ENCODE assay signal across 1 cellular context in genomic region chr6:4021133-4021861, GRCh38.
TF ChIP-seq lines count a peak whose summit lies in the region.

No MANE protein-coding gene starts in this region.

TF ChIP-seq in K562, 482 proteins besides CTCF, POLR2A, EP300 and RAD21 (continued from another document and continues in another):
- TF ChIP-seq MBD1 (CRISPR knock-in tag; IDR thresholded peaks at IDR 0.05) (no peak), ZNF592 (IDR thresholded peaks at IDR 0.05) (no peak), SIN3A (IDR thresholded peaks at IDR 0.05; ENCODE audit: borderline replicate concordance in 2 of 2, control insufficient read depth in 1 of 2, low read depth in 2 of 2, low read length in 2 of 2) (peak; percentile 9 to 61; a peak in 1 of 4 replicates), SP1 (CRISPR knock-in tag; IDR thresholded peaks at IDR 0.05) (peak; percentile 84), TEAD4 (IDR thresholded peaks at IDR 0.05; ENCODE audit: low read length) (peak; percentile 47; the same call in 1 of the 2 replicates), TEAD4 (CRISPR knock-in tag; IDR thresholded peaks at IDR 0.05; ENCODE audit: borderline replicate concordance) (peak; percentile 82; the same call in 1 of the 2 replicates), ETV5 (CRISPR knock-in tag; IDR thresholded peaks at IDR 0.05; ENCODE audit: low read depth) (peak; percentile 80), ZNF518B (CRISPR knock-in tag; IDR thresholded peaks at IDR 0.05) (no peak), BDP1 (IDR thresholded peaks at IDR 0.05; ENCODE audit: insufficient read depth, insufficient read length) (no peak), RBM25 (IDR thresholded peaks at IDR 0.05; ENCODE audit: low read depth, low read length, severe bottlenecking) (no peak), TSHZ1 (CRISPR knock-in tag; IDR thresholded peaks at IDR 0.05) (no peak), POLR3A (IDR thresholded peaks at IDR 0.05; ENCODE audit: borderline replicate concordance, extremely low read depth, insufficient read depth, insufficient read length) (no peak), ETV6 (IDR thresholded peaks at IDR 0.05; ENCODE audit: borderline replicate concordance in 1 of 2, low read depth in 2 of 2, low read length in 1 of 2) (peak in 1 of 2 experiments; percentile 89; a peak in 1 of 4 replicates), ETV6 (CRISPR knock-in tag; IDR thresholded peaks at IDR 0.05; ENCODE audit: borderline replicate concordance) (no peak), GATAD2A (IDR thresholded peaks at IDR 0.05) (0 out of 2 replicates have a peak, but pooled peaks have one; percentile 51), JUND (IDR thresholded peaks at IDR 0.05; ENCODE audit: borderline replicate concordance, low read depth, low read length) (0 out of 2 replicates have a peak, but pooled peaks have one; percentile 52), JUND (tag; IDR thresholded peaks at IDR 0.05; ENCODE audit: borderline replicate concordance, low read depth, low read length) (peak; percentile 58; the same call in 1 of the 3 replicates), FOXK2 (conservative IDR thresholded peaks at IDR 0.05 in 1 of 2, IDR thresholded peaks at IDR 0.05 in 1 of 2; ENCODE audit: low read depth in 2 of 2) (peak; percentile 56 to 72; a peak in 3 of 4 replicates), SIN3B (IDR thresholded peaks at IDR 0.05; ENCODE audit: low read depth) (peak; percentile 47; the same call in 1 of the 2 replicates), SMARCC2 (IDR thresholded peaks at IDR 0.05; ENCODE audit: low read depth) (peak; percentile 71), KDM5B (IDR thresholded peaks at IDR 0.05; ENCODE audit: insufficient replicate concordance, low read depth, low read length) (peak; percentile 89), ARNT (IDR thresholded peaks at IDR 0.05) (0 out of 4 replicates have a peak, but pooled peaks of 1 of the 2 experiments have one; percentile 8), YBX1 (IDR thresholded peaks at IDR 0.05) (no peak), SAP30 (IDR thresholded peaks at IDR 0.05; ENCODE audit: borderline replicate concordance, insufficient read depth, low read depth, low read length, poor library complexity, severe bottlenecking) (no peak)
- TF ChIP-seq, protein P1, sequence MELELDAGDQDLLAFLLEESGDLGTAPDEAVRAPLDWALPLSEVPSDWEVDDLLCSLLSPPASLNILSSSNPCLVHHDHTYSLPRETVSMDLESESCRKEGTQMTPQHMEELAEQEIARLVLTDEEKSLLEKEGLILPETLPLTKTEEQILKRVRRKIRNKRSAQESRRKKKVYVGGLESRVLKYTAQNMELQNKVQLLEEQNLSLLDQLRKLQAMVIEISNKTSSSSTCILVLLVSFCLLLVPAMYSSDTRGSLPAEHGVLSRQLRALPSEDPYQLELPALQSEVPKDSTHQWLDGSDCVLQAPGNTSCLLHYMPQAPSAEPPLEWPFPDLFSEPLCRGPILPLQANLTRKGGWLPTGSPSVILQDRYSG (tag; conservative IDR thresholded peaks at IDR 0.05; ENCODE audit: low read depth) = 0 out of 2 replicates have a peak, but pooled peaks have one; percentile 46
- TF ChIP-seq, protein P2, sequence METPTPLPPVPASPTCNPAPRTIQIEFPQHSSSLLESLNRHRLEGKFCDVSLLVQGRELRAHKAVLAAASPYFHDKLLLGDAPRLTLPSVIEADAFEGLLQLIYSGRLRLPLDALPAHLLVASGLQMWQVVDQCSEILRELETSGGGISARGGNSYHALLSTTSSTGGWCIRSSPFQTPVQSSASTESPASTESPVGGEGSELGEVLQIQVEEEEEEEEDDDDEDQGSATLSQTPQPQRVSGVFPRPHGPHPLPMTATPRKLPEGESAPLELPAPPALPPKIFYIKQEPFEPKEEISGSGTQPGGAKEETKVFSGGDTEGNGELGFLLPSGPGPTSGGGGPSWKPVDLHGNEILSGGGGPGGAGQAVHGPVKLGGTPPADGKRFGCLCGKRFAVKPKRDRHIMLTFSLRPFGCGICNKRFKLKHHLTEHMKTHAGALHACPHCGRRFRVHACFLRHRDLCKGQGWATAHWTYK (CRISPR knock-in tag; IDR thresholded peaks at IDR 0.05) = no peak
- TF ChIP-seq, protein P3, sequence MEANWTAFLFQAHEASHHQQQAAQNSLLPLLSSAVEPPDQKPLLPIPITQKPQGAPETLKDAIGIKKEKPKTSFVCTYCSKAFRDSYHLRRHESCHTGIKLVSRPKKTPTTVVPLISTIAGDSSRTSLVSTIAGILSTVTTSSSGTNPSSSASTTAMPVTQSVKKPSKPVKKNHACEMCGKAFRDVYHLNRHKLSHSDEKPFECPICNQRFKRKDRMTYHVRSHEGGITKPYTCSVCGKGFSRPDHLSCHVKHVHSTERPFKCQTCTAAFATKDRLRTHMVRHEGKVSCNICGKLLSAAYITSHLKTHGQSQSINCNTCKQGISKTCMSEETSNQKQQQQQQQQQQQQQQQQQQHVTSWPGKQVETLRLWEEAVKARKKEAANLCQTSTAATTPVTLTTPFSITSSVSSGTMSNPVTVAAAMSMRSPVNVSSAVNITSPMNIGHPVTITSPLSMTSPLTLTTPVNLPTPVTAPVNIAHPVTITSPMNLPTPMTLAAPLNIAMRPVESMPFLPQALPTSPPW (CRISPR knock-in tag; IDR thresholded peaks at IDR 0.05) = peak; percentile 43; the same call in 1 of the 2 replicates
- TF ChIP-seq, protein P4, sequence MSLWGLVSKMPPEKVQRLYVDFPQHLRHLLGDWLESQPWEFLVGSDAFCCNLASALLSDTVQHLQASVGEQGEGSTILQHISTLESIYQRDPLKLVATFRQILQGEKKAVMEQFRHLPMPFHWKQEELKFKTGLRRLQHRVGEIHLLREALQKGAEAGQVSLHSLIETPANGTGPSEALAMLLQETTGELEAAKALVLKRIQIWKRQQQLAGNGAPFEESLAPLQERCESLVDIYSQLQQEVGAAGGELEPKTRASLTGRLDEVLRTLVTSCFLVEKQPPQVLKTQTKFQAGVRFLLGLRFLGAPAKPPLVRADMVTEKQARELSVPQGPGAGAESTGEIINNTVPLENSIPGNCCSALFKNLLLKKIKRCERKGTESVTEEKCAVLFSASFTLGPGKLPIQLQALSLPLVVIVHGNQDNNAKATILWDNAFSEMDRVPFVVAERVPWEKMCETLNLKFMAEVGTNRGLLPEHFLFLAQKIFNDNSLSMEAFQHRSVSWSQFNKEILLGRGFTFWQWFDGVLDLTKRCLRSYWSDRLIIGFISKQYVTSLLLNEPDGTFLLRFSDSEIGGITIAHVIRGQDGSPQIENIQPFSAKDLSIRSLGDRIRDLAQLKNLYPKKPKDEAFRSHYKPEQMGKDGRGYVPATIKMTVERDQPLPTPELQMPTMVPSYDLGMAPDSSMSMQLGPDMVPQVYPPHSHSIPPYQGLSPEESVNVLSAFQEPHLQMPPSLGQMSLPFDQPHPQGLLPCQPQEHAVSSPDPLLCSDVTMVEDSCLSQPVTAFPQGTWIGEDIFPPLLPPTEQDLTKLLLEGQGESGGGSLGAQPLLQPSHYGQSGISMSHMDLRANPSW (CRISPR knock-in tag; IDR thresholded peaks at IDR 0.05) = 0 out of 2 replicates have a peak, but pooled peaks have one; percentile 18
